In the genomic region with DNA sequence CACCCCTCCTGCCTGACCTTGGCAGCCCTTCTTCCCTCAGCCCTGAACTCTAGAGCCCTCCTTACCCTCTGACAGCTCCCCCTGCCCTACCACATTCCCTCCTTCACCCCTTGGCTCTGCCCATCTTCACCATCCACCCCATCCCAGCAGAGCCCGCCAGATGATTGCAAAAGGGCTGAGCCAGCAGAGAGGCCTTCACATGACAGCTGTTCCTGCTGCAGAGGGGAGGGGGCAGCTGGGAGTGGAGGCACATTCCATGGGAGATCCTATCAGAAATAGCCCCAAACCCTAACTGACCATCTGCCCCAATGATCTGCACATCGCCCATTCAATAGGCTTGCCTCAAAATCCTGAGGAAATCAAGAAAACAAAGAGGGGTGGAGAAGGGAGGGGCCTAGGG, we compare ENCODE assay signal across 8 cellular contexts. TPM values are rescaled to one million over a fixed set of nuclear protein-coding genes. Genes with fewer than 3 reads are reported as not detected.
A peak's percentile ranks its signal among the peaks of the same experiment; 100 is the strongest.
DNase-seq lines count a peak whose midpoint lies in the region; ATAC-seq and TF ChIP-seq lines count a peak whose summit lies in the region.

No MANE protein-coding gene starts in this region.

- H3K14ac ChIP-seq in trophoblast cell (ENCODE audit: low read length) = peak overlapping the region; percentile 4

- peaks cover 0 to 3% (median 0%) of the 10 kb centered on the region in 5 donors for H3K9me3 Mint-ChIP-seq in CD8-positive, alpha-beta memory T cell
- no peaks in the 10 kb centered on the region for H3K9me3 Mint-ChIP-seq in effector memory CD8-positive, alpha-beta T cell

- peaks cover 13% of the 10 kb centered on the region for H3K79me2 ChIP-seq in PC-3 (ENCODE audit: low read length)
- peaks cover 2% of the 10 kb centered on the region for H3K79me2 ChIP-seq in trophoblast cell (ENCODE audit: control insufficient read depth, insufficient read depth, low read length, poor library complexity)
- no peaks in the 10 kb centered on the region for H3K79me2 ChIP-seq in OCI-LY7 (ENCODE audit: insufficient read depth, low read depth, low read length)

- H3K4ac ChIP-seq in trophoblast cell (ENCODE audit: low read depth, low read length) = no peak overlapping the region

- H2BK5ac ChIP-seq in trophoblast cell (ENCODE audit: low read depth, low read length, poor library complexity) = no peak overlapping the region

- H2AFZ ChIP-seq in PC-3 (ENCODE audit: low read length) (no peak overlapping the region), trophoblast cell (ENCODE audit: insufficient read depth, low read length, poor library complexity) (no peak overlapping the region), OCI-LY7 (ENCODE audit: low read length) (no peak overlapping the region)

- BruUV-seq in PC-3 (replicated peaks; lab: Mats Ljungman, UMichigan) (no TSS peak), OCI-LY7 (replicated peaks; lab: Mats Ljungman, UMichigan) (no TSS peak)

- peaks cover 24% of the 10 kb centered on the region for H3K79me1 ChIP-seq in trophoblast cell (ENCODE audit: low read length)

- intact Hi-C loops in PC-3 (cut with micrococcal nuclease) = loop anchor here (10.0 kb wide), 1 partner anchor 580 kb away; no protein-coding TSS in a partner anchor
- intact Hi-C loops in OCI-LY7 (cut with micrococcal nuclease; ENCODE audit: unreplicated experiment) = no loop called here

- H3K36me3 Mint-ChIP-seq in CD8-positive, alpha-beta memory T cell = peaks cover 0 to 7% (median 4%) of the 10 kb centered on the region in 3 donors
- peaks cover 85% of the 10 kb centered on the region for H3K36me3 Mint-ChIP-seq in effector memory CD8-positive, alpha-beta T cell (ENCODE audit: insufficient read depth)

- no peaks in the 10 kb centered on the region for H3K9me2 ChIP-seq in PC-3 (replicated peaks; ENCODE audit: low read length)
- H3K9me2 ChIP-seq in OCI-LY7 (ENCODE audit: insufficient read depth, low read length) = no peaks in the 10 kb centered on the region

- no CpG with 5 or more reads among the region's 2 CpGs for WGBS in trophoblast cell (ENCODE audit: extremely low coverage, insufficient coverage, insufficient read length)

- no peak overlapping the region for H3K4me3 ChIP-seq in CD8-positive, alpha-beta memory T cell (ENCODE audit: low read length)
- H3K4me3 ChIP-seq in PC-3 (ENCODE audit: low read length) (peak overlapping the region; percentile 60), trophoblast cell (ENCODE audit: low read depth, low read length) (no peak overlapping the region), OCI-LY7 (ENCODE audit: low read depth, low read length, poor library complexity, severe bottlenecking) (no peak overlapping the region)

- H2BK120ac ChIP-seq in trophoblast cell (ENCODE audit: insufficient read depth, low read length, poor library complexity) = peak overlapping the region; percentile 43

- ATAC-seq in PC-3 (no peak), HG02759 (IDR thresholded peaks at IDR 0.05; ENCODE audit: unreplicated experiment) (no peak)
- no peak for ATAC-seq in effector memory CD8-positive, alpha-beta T cell (replicated peaks)

- H4K12ac ChIP-seq in trophoblast cell (ENCODE audit: low read depth, low read length) = no peak overlapping the region

- H4K8ac ChIP-seq in trophoblast cell (ENCODE audit: low read depth, low read length) = no peak overlapping the region

- H3K4me1 Mint-ChIP-seq in CD8-positive, alpha-beta memory T cell = peaks cover 88 to 98% (median 94%) of the 10 kb centered on the region in 3 donors
- H3K4me1 Mint-ChIP-seq in effector memory CD8-positive, alpha-beta T cell (ENCODE audit: low read depth in 2 of 2) = peaks cover 76 to 84% of the 10 kb centered on the region in 2 donors

- peak overlapping the region; percentile 54 for H3K18ac ChIP-seq in trophoblast cell (ENCODE audit: low read length)

- H2BK12ac ChIP-seq in trophoblast cell (ENCODE audit: low read length) = peak overlapping the region; percentile 70

- H3K9me3 ChIP-seq in CD8-positive, alpha-beta memory T cell (ENCODE audit: low read length) = no peaks in the 10 kb centered on the region
- H3K9me3 ChIP-seq in PC-3 (ENCODE audit: low read length) = no peaks in the 10 kb centered on the region
- no peaks in the 10 kb centered on the region for H3K9me3 ChIP-seq in trophoblast cell (ENCODE audit: insufficient read depth, low read depth, low read length)
- no peaks in the 10 kb centered on the region for H3K9me3 ChIP-seq in OCI-LY7 (ENCODE audit: low read length)

- H3K4me2 ChIP-seq in PC-3 (ENCODE audit: low read length) (peak overlapping the region; percentile 90), trophoblast cell (ENCODE audit: low read length) (no peak overlapping the region), OCI-LY7 (ENCODE audit: low read length) (no peak overlapping the region)

- peaks cover 94% of the 10 kb centered on the region for H3K4me1 ChIP-seq in CD8-positive, alpha-beta memory T cell (ENCODE audit: insufficient read depth, low read length)
- peaks cover 83% of the 10 kb centered on the region for H3K4me1 ChIP-seq in PC-3 (ENCODE audit: insufficient read depth, low read length)
- peaks cover 49 to 53% of the 10 kb centered on the region in 2 experiments for H3K4me1 ChIP-seq in trophoblast cell (ENCODE audit: control insufficient read depth in 1 of 2, insufficient read depth in 2 of 2, low read length in 2 of 2)
- H3K4me1 ChIP-seq in OCI-LY7 (ENCODE audit: insufficient read depth, low read length, poor library complexity, severe bottlenecking) = peaks cover 42% of the 10 kb centered on the region

- H3K27ac ChIP-seq in CD8-positive, alpha-beta memory T cell (ENCODE audit: low read depth, low read length) = peak overlapping the region; percentile 95
- H3K27ac ChIP-seq in PC-3 (ENCODE audit: low read length) (peak overlapping the region; percentile 94), trophoblast cell (ENCODE audit: low read depth, low read length) (peak overlapping the region; percentile 12), OCI-LY7 (ENCODE audit: low read depth, low read length, poor library complexity, severe bottlenecking) (no peak overlapping the region)

- H2AK5ac ChIP-seq in trophoblast cell (ENCODE audit: low read length) = peak overlapping the region; percentile 42

- H3K23ac ChIP-seq in trophoblast cell (ENCODE audit: low read length) = no peak overlapping the region

- peaks cover 0 to 3% of the 10 kb centered on the region in 2 donors for H3K27me3 Mint-ChIP-seq in CD8-positive, alpha-beta memory T cell
- no peaks in the 10 kb centered on the region for H3K27me3 Mint-ChIP-seq in effector memory CD8-positive, alpha-beta T cell

- H4K20me1 ChIP-seq in PC-3 (ENCODE audit: low read length) (no peaks in the 10 kb centered on the region), OCI-LY7 (ENCODE audit: insufficient read depth, low read length) (no peaks in the 10 kb centered on the region)

- TF ChIP-seq CTCF in PC-3 (conservative IDR thresholded peaks at IDR 0.05; ENCODE audit: low read depth, low read length) (no peak), OCI-LY7 (conservative IDR thresholded peaks at IDR 0.05; ENCODE audit: low read length) (no peak), GM10266 (IDR thresholded peaks at IDR 0.05; ENCODE audit: control insufficient read depth, insufficient read depth, low read depth, missing control alignments) (no peak)

- POLR2A ChIA-PET in CD8-positive, alpha-beta memory T cell (lab: Charles Lee) = interaction anchor here (0.5 to 11.9 kb wide), 5 partner anchors 12 to 130 kb away, joined by 5 to 193 read pairs (median 7); a partner anchor contains a TSS
- POLR2A ChIA-PET in PC-3 (lab: Charles Lee; ENCODE audit: unreplicated experiment) (no interaction called here), OCI-LY7 (lab: Charles Lee) (no interaction called here)

- no peaks in the 10 kb centered on the region for H3K27me3 ChIP-seq in CD8-positive, alpha-beta memory T cell (ENCODE audit: insufficient read depth, low read length, poor library complexity, severe bottlenecking)
- no peaks in the 10 kb centered on the region for H3K27me3 ChIP-seq in PC-3 (ENCODE audit: low read length)
- H3K27me3 ChIP-seq in trophoblast cell (ENCODE audit: insufficient read depth, low read length) = no peaks in the 10 kb centered on the region

- DNase-seq in CD8-positive, alpha-beta memory T cell = no peak
- DNase-seq in PC-3 (no peak), trophoblast cell (no peak), OCI-LY7 (ENCODE audit: low spot score) (no peak), GM10266 (ENCODE audit: extremely low spot score) (no peak)
- DNase-seq in effector memory CD8-positive, alpha-beta T cell = no peak
- DNase-seq in activated effector memory CD4-positive, alpha-beta T cell treated with Interleukin-2 at 50 U/mL for 16 hours = no peak

- CTCF ChIA-PET in CD8-positive, alpha-beta memory T cell (lab: Charles Lee) = interaction anchor here (0.5 to 6.7 kb wide), 4 partner anchors 11 to 130 kb away, joined by 3 to 85 read pairs (median 30); no protein-coding TSS in a partner anchor
- CTCF ChIA-PET in PC-3 (lab: Charles Lee) (interaction anchor here (1.0 to 2.9 kb wide), 2 partner anchors 11 to 37 kb away, joined by 3 to 21 read pairs; a partner anchor contains a TSS), OCI-LY7 (lab: Charles Lee; ENCODE audit: unreplicated experiment) (no interaction called here)

- H3K4me3 Mint-ChIP-seq in CD8-positive, alpha-beta memory T cell = peak overlapping the region; percentile 29 to 88 (median 83)
- peak overlapping the region; percentile 83 to 85 for H3K4me3 Mint-ChIP-seq in effector memory CD8-positive, alpha-beta T cell

- H3K27ac Mint-ChIP-seq in CD8-positive, alpha-beta memory T cell = peak overlapping the region; percentile 97 to 100 (median 99)
- peak overlapping the region; percentile 93 to 100 for H3K27ac Mint-ChIP-seq in effector memory CD8-positive, alpha-beta T cell

- peaks cover 4% of the 10 kb centered on the region for H3K36me3 ChIP-seq in CD8-positive, alpha-beta memory T cell (ENCODE audit: insufficient read depth, low read length)
- peaks cover 10% of the 10 kb centered on the region for H3K36me3 ChIP-seq in PC-3 (ENCODE audit: low read depth, low read length)
- H3K36me3 ChIP-seq in trophoblast cell (ENCODE audit: control insufficient read depth in 1 of 2, insufficient read depth in 2 of 2, low read length in 2 of 2) = peaks cover 11 to 19% of the 10 kb centered on the region in 2 experiments
- peaks cover 60% of the 10 kb centered on the region for H3K36me3 ChIP-seq in OCI-LY7 (ENCODE audit: insufficient read depth, low read length)

- H4K91ac ChIP-seq in trophoblast cell (ENCODE audit: low read depth, low read length) = peak overlapping the region; percentile 32

- H3K9ac ChIP-seq in PC-3 (ENCODE audit: low read length) (peak overlapping the region; percentile 82), trophoblast cell (ENCODE audit: low read length) (no peak overlapping the region)

- H3F3A ChIP-seq in PC-3 (ENCODE audit: low read length, unreplicated experiment) = peaks cover 10% of the 10 kb centered on the region

RNA-seq across cellular contexts. Expression of a gene that starts 7.8 kb away (rescaled TPM):
- total RNA-seq in CD8-positive, alpha-beta memory T cell = 100 to 1,000 TPM; 187 to 193 TPM
- 125 TPM for polyA plus RNA-seq in CD8-positive, alpha-beta memory T cell
- 287 and 383 TPM in 2 replicates for total RNA-seq in PC-3 (2014; rRNA removed)
- 191 and 221 TPM in 2 replicates for polyA plus RNA-seq in trophoblast cell (2013)
- total RNA-seq in OCI-LY7 (2014; rRNA removed; shearing (Covaris generic)) = 0.08 and 0.28 TPM in 2 replicates
- 0.21 and 0.30 TPM in 2 replicates for total RNA-seq in OCI-LY7 (2022)

RNA-seq across cellular contexts. Expression of a gene that starts 19.3 kb away (rescaled TPM):
- 1,000 to 10,000 TPM; 1,800 to 1,846 TPM for total RNA-seq in CD8-positive, alpha-beta memory T cell
- polyA plus RNA-seq in CD8-positive, alpha-beta memory T cell = 1,157 TPM
- total RNA-seq in PC-3 (2014; rRNA removed) (1,577 and 1,815 TPM in 2 replicates), OCI-LY7 (2022) (1,778 and 1,903 TPM in 2 replicates)
- polyA plus RNA-seq in trophoblast cell (2013) = 1,102 and 1,140 TPM in 2 replicates
- total RNA-seq in OCI-LY7 (2014; rRNA removed; shearing (Covaris generic)) = 2,328 and 2,651 TPM in 2 replicates

RNA-seq across cellular contexts. Expression of a gene that starts 36.9 kb away (rescaled TPM):
- total RNA-seq in CD8-positive, alpha-beta memory T cell = 10 to 100 TPM; 30.8 to 32.7 TPM
- 13.7 TPM for polyA plus RNA-seq in CD8-positive, alpha-beta memory T cell
- total RNA-seq in PC-3 (2014; rRNA removed) (17.8 and 20.6 TPM in 2 replicates), OCI-LY7 (2022) (38.2 and 40.4 TPM in 2 replicates)
- polyA plus RNA-seq in trophoblast cell (2013) = 11.3 and 11.8 TPM in 2 replicates
- 15.6 and 22.5 TPM in 2 replicates for total RNA-seq in OCI-LY7 (2014; rRNA removed; shearing (Covaris generic))

RNA-seq across cellular contexts. Expression of a gene that starts 47.3 kb away (rescaled TPM):
- total RNA-seq in CD8-positive, alpha-beta memory T cell = 100 to 1,000 TPM; 248 to 263 TPM
- 37.4 TPM for polyA plus RNA-seq in CD8-positive, alpha-beta memory T cell
- total RNA-seq in PC-3 (2014; rRNA removed) (193 and 259 TPM in 2 replicates), OCI-LY7 (2022) (162 and 174 TPM in 2 replicates)
- 70.5 and 71.0 TPM in 2 replicates for polyA plus RNA-seq in trophoblast cell (2013)
- 130 and 133 TPM in 2 replicates for total RNA-seq in OCI-LY7 (2014; rRNA removed; shearing (Covaris generic))

RNA-seq across cellular contexts. Expression of a gene that starts 58.2 kb away (rescaled TPM):
- 100 to 1,000 TPM; 133 to 134 TPM for total RNA-seq in CD8-positive, alpha-beta memory T cell
- 22.9 TPM for polyA plus RNA-seq in CD8-positive, alpha-beta memory T cell
- 32.8 and 50.6 TPM in 2 replicates for total RNA-seq in PC-3 (2014; rRNA removed)
- 33.4 and 36.1 TPM in 2 replicates for polyA plus RNA-seq in trophoblast cell (2013)
- 41.2 and 52.8 TPM in 2 replicates for total RNA-seq in OCI-LY7 (2014; rRNA removed; shearing (Covaris generic))
- 81.6 and 92.6 TPM in 2 replicates for total RNA-seq in OCI-LY7 (2022)

Comparison
In these comparisons a context has a peak if more than half of its experiments do, and no peak if none do; other contexts are left out.
1. RNA of a gene that starts 7.8 kb away (total RNA-seq): 287 to 383 TPM in PC-3 and 187 to 193 TPM in CD8-positive, alpha-beta memory T cell; 0.08 to 0.30 TPM in OCI-LY7; every median in the first group is over 100 times any median in the second.